18 cellular contexts compared by ENCODE assay signal in the genomic region with DNA sequence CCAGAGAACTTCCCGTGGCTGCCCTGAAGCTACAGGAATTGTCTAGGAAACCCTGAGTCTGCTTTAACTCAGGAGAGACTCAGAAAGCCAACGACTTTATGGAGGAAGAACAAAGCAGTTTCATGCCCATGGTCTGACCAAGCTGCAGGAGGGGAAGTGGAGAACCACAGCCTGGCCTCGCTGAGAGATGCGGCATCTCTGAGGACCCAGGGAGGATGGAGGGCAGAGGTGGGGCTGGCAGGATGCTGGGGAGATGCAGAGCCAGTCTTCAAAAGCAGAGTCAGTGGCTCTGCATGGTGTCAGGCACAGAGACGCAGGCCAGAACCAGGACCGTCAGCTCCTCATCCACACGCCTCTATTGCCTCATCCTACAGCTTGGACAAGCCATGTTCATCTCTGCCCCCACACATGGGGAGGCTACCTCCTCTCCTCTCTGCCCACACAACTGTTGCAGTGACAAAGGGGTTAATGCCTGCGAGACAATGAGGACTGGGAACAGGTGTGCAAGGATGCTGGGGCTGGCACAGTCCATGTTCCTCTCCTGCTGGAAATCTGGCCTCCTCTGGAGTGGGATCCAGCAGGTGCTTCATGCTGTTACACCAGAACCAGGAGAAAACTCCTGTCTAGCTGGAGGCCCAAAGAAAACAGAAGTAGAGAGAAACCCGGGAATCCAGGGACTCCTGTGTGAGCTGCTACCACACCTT.
DNase-seq lines count a peak whose midpoint lies in the region; ATAC-seq and TF ChIP-seq lines count a peak whose summit lies in the region.
"Had no signal": no experiment of that assay in that cellular context is flagged by ENCODE, and none has a peak within 500 bp of the region (broad histone marks: within the 10 kb centered on the region; RNA-seq: fewer than 3 reads in every experiment).

No MANE protein-coding gene starts in this region.

- no peak overlapping the region for H3K4me3 ChIP-seq in Loucy (ENCODE audit: low read length, poor library complexity, severe bottlenecking)
- H3K4me3 ChIP-seq: SK-N-MC had no signal

- H3K4me1 ChIP-seq in Loucy (ENCODE audit: insufficient read depth, low read length, poor library complexity, severe bottlenecking): peaks cover 18% of the 10 kb centered on the region

- H3K27me3 ChIP-seq in Loucy (ENCODE audit: insufficient read depth, low read length, poor library complexity, severe bottlenecking): no peaks in the 10 kb centered on the region

- H3K9me3 Mint-ChIP-seq in activated CD4-positive, alpha-beta T cell treated with anti-CD3 and anti-CD28 coated beads, Interleukin-2, amount 10 ng/mL, durations not matched to agents 7 days and 5 days: no peaks in the 10 kb centered on the region
- no peaks in the 10 kb centered on the region for H3K9me3 Mint-ChIP-seq in activated naive CD8-positive, alpha-beta T cell treated with anti-CD3 and anti-CD28 coated beads, Interleukin-2, amount 50 U/mL, for 24 hours
- H3K9me3 Mint-ChIP-seq: H9 had no signal

- H3K4me2 ChIP-seq in Loucy (ENCODE audit: low read depth, low read length, poor library complexity, severe bottlenecking): peak overlapping the region; percentile 21

- no peaks in the 10 kb centered on the region for H3K9me2 ChIP-seq in Loucy (replicated peaks; ENCODE audit: low read depth, low read length)

- no peaks in the 10 kb centered on the region for H3K9me3 ChIP-seq in Loucy (ENCODE audit: insufficient read depth, low read depth, low read length)

- H3K36me3 Mint-ChIP-seq in activated CD4-positive, alpha-beta T cell treated with anti-CD3 and anti-CD28 coated beads, Interleukin-2, amount 10 ng/mL, durations not matched to agents 7 days and 5 days (ENCODE audit: low read depth): no peaks in the 10 kb centered on the region
- H3K36me3 Mint-ChIP-seq in activated naive CD8-positive, alpha-beta T cell treated with anti-CD3 and anti-CD28 coated beads, Interleukin-2, amount 50 U/mL, for 24 hours (ENCODE audit: low read depth): no peaks in the 10 kb centered on the region

- H2AFZ ChIP-seq in Loucy (ENCODE audit: low read length): peak overlapping the region; percentile 66

- H3K27ac Mint-ChIP-seq in activated CD4-positive, alpha-beta T cell treated with anti-CD3 and anti-CD28 coated beads, Interleukin-2, amount 10 ng/mL, durations not matched to agents 7 days and 5 days: no peak overlapping the region
- H3K27ac Mint-ChIP-seq in activated naive CD8-positive, alpha-beta T cell treated with anti-CD3 and anti-CD28 coated beads, Interleukin-2, amount 50 U/mL, for 24 hours: no peak overlapping the region
- H3K27ac Mint-ChIP-seq: H9 had no signal

- H3K79me2 ChIP-seq in Loucy (ENCODE audit: insufficient read depth, low read length): no peaks in the 10 kb centered on the region

- POLR2A ChIA-PET in activated CD4-positive, alpha-beta T cell treated with anti-CD3 and anti-CD28 coated beads, Interleukin-2, amount 10 ng/mL, durations not matched to agents 7 days and 5 days (lab: Charles Lee): no interaction called here

- CTCF ChIA-PET in activated CD4-positive, alpha-beta T cell treated with anti-CD3 and anti-CD28 coated beads, Interleukin-2, amount 10 ng/mL, durations not matched to agents 7 days and 5 days (lab: Charles Lee): interaction anchor here (1.2 kb wide), 2 partner anchors 8 to 17 kb away, joined by 3 read pairs; no protein-coding TSS in a partner anchor

- no peaks in the 10 kb centered on the region for H3K36me3 ChIP-seq in Loucy (ENCODE audit: insufficient read depth, low read length)

- H3K9ac ChIP-seq in Loucy (ENCODE audit: low read depth, low read length, poor library complexity, severe bottlenecking): peak overlapping the region; percentile 27

- no peaks in the 10 kb centered on the region for H4K20me1 ChIP-seq in Loucy (ENCODE audit: insufficient read depth, low read length, poor library complexity, severe bottlenecking)

- H3K4me1 Mint-ChIP-seq in activated CD4-positive, alpha-beta T cell treated with anti-CD3 and anti-CD28 coated beads, Interleukin-2, amount 10 ng/mL, durations not matched to agents 7 days and 5 days: peaks cover 12% of the 10 kb centered on the region
- H3K4me1 Mint-ChIP-seq in activated naive CD8-positive, alpha-beta T cell treated with anti-CD3 and anti-CD28 coated beads, Interleukin-2, amount 50 U/mL, for 24 hours: no peaks in the 10 kb centered on the region
- H3K4me1 Mint-ChIP-seq: H9 had no signal

- H3F3A ChIP-seq in Loucy (ENCODE audit: low read depth): no peaks in the 10 kb centered on the region

- H3K4me3 Mint-ChIP-seq in activated CD4-positive, alpha-beta T cell treated with anti-CD3 and anti-CD28 coated beads, Interleukin-2, amount 10 ng/mL, durations not matched to agents 7 days and 5 days: no peak overlapping the region
- H3K4me3 Mint-ChIP-seq in activated naive CD8-positive, alpha-beta T cell treated with anti-CD3 and anti-CD28 coated beads, Interleukin-2, amount 50 U/mL, for 24 hours: no peak overlapping the region
- H3K4me3 Mint-ChIP-seq: H9 had no signal

- DNase-seq in activated CD4-positive, alpha-beta T cell treated with anti-CD3 and anti-CD28 coated beads, Interleukin-2, amount 10 ng/mL, durations not matched to agents 7 days and 5 days: peak; percentile 40
- DNase-seq in activated CD4-positive, alpha-beta T cell treated with anti-CD3 and anti-CD28 coated beads, Interleukin-2, amount 50 U/mL, for 48 hours: no peak
- DNase-seq in COLO668 (lab: John Stamatoyannopoulos, UW; ENCODE audit: unreplicated experiment): peak; percentile 9
- DNase-seq in activated naive CD8-positive, alpha-beta T cell treated with anti-CD3 and anti-CD28 coated beads, Interleukin-2, amount 50 U/mL, for 24 hours: no peak
- no peak for DNase-seq in T-helper 9 cell
- DNase-seq: DMS79, H9, MM.1S, NCI-H1092, NCI-H1436 treated with DMSO at 0.1 percent for 48 hours, NCI-H2029, NCI-H446, NCI-H526 treated with DMSO at 0.1 percent for 48 hours, Right ventricle myocardium superior had no signal

- no peak for TF ChIP-seq CTCF in Loucy (conservative IDR thresholded peaks at IDR 0.05; ENCODE audit: low read length)

- peaks cover 41% of the 10 kb centered on the region for H3K27me3 Mint-ChIP-seq in activated CD4-positive, alpha-beta T cell treated with anti-CD3 and anti-CD28 coated beads, Interleukin-2, amount 10 ng/mL, durations not matched to agents 7 days and 5 days
- H3K27me3 Mint-ChIP-seq in activated naive CD8-positive, alpha-beta T cell treated with anti-CD3 and anti-CD28 coated beads, Interleukin-2, amount 50 U/mL, for 24 hours: peaks cover 9% of the 10 kb centered on the region

- peak; percentile 42 for ATAC-seq in activated naive CD8-positive, alpha-beta T cell treated with anti-CD3 and anti-CD28 coated beads, Interleukin-2, amount 50 U/mL, for 24 hours
- ATAC-seq in GM21619 (IDR thresholded peaks at IDR 0.05; ENCODE audit: unreplicated experiment): no peak
- no peak for ATAC-seq in HG03280 (IDR thresholded peaks at IDR 0.05; ENCODE audit: unreplicated experiment)

Comparison
In these comparisons a context has a peak if more than half of its experiments do, and no peak if none do; other contexts are left out.
1. DNase-seq: peak in activated CD4-positive, alpha-beta T cell treated with anti-CD3 and anti-CD28 coated beads, Interleukin-2, amount 10 ng/mL, durations not matched to agents 7 days and 5 days (single experiment) and COLO668 (single experiment); none in activated CD4-positive, alpha-beta T cell treated with anti-CD3 and anti-CD28 coated beads, Interleukin-2, amount 50 U/mL, for 48 hours (0 of 2), activated naive CD8-positive, alpha-beta T cell treated with anti-CD3 and anti-CD28 coated beads, Interleukin-2, amount 50 U/mL, for 24 hours (single experiment) and T-helper 9 cell (single experiment).